8 cellular contexts compared by ENCODE assay signal in genomic region chr10:69123747-69124557, GRCh38. TPM values are rescaled to one million over a fixed set of nuclear protein-coding genes. Genes with fewer than 3 reads are reported as not detected.
DNase-seq lines count a peak whose midpoint lies in the region; FAIRE-seq and TF ChIP-seq lines count a peak whose summit lies in the region.

Gene VPS26A, plus strand, starts transcription at chr10:69124178. Its CDS starts 100 bp downstream, at chr10:69124278.

- H3K4me3 ChIP-seq in GM06990 (replicated peaks; ENCODE audit: low read depth, low read length): peak within 1 kb of the TSS; percentile 97
- H3K4me3 ChIP-seq in neutrophil (ENCODE audit: low read depth in 1 of 2, low read length in 1 of 2): peak within 1 kb of the TSS; percentile 88 to 89

- peak within 1 kb of the TSS; percentile 97 for H3K4me3 Mint-ChIP-seq in HFFc6
- peak within 1 kb of the TSS; percentile 95 for H3K4me3 Mint-ChIP-seq in activated naive CD4-positive, alpha-beta T cell treated with anti-CD3 and anti-CD28 coated beads for 36 hours

- no peaks in the 10 kb centered on the region for H3K9me3 Mint-ChIP-seq in HFFc6
- H3K9me3 Mint-ChIP-seq in activated naive CD4-positive, alpha-beta T cell treated with anti-CD3 and anti-CD28 coated beads for 36 hours: no peaks in the 10 kb centered on the region

- H3K4me1 Mint-ChIP-seq in HFFc6 (ENCODE audit: low read depth): peaks cover 31% of the 10 kb centered on the region
- peaks cover 38% of the 10 kb centered on the region for H3K4me1 Mint-ChIP-seq in activated naive CD4-positive, alpha-beta T cell treated with anti-CD3 and anti-CD28 coated beads for 36 hours (ENCODE audit: low read depth)

- intact Hi-C loops in activated naive CD4-positive, alpha-beta T cell treated with anti-CD3 and anti-CD28 coated beads for 36 hours (cut with micrococcal nuclease): loop anchor here (1.0 to 10.0 kb wide), 16 partner anchors 31 to 791 kb away; partner anchors contain the start of genes CCAR1, DDX50, HNRNPH3 and KIFBP

- TF ChIP-seq CTCF in GM06990 (IDR thresholded peaks at IDR 0.05; ENCODE audit: insufficient read depth, low read length, poor library complexity, severe bottlenecking) (peak; percentile 50), HFFc6 (IDR thresholded peaks at IDR 0.05) (peak; percentile 39), neutrophil (IDR thresholded peaks at IDR 0.05) (peak; percentile 65)

- peak within 1 kb of the TSS; percentile 99 for H3K27ac ChIP-seq in neutrophil
- peak within 1 kb of the TSS; percentile 91 for H3K27ac ChIP-seq in substantia nigra (ENCODE audit: low read depth, low read length, poor library complexity, severe bottlenecking)

- DNase-seq in GM06990 (ENCODE audit: extremely low read depth, insufficient read length) (peak; percentile 98), HFFc6 (peak; percentile 95), NAMALWA (ENCODE audit: low spot score) (peak; percentile 98), SK-N-DZ (ENCODE audit: low spot score) (peak; percentile 97), frontal cortex (ENCODE audit: low spot score in 2 of 2) (peak; percentile 99), substantia nigra (lab: John Stamatoyannopoulos, UW) (peak; percentile 85 to 100 (median 99))
- peak; percentile 99 for DNase-seq in activated naive CD4-positive, alpha-beta T cell treated with anti-CD3 and anti-CD28 coated beads for 36 hours

- peak within 1 kb of the TSS; percentile 99 for H3K27ac Mint-ChIP-seq in HFFc6
- peak within 1 kb of the TSS; percentile 93 for H3K27ac Mint-ChIP-seq in activated naive CD4-positive, alpha-beta T cell treated with anti-CD3 and anti-CD28 coated beads for 36 hours

- H3K36me3 Mint-ChIP-seq in HFFc6 (ENCODE audit: low read depth): no peaks in the 10 kb centered on the region
- no peaks in the 10 kb centered on the region for H3K36me3 Mint-ChIP-seq in activated naive CD4-positive, alpha-beta T cell treated with anti-CD3 and anti-CD28 coated beads for 36 hours (ENCODE audit: low read depth)

- no peaks in the 10 kb centered on the region for H3K9me3 ChIP-seq in neutrophil

- H3K36me3 ChIP-seq in GM06990 (ENCODE audit: control insufficient read depth, insufficient read depth, low read length) (no peaks in the 10 kb centered on the region), neutrophil (no peaks in the 10 kb centered on the region)

- H3K4me1 ChIP-seq in neutrophil (ENCODE audit: control insufficient read depth in 1 of 2, insufficient read depth in 1 of 2, low read depth in 1 of 2, low read length in 1 of 2): peaks cover 22 to 27% of the 10 kb centered on the region in 2 experiments

- CTCF ChIA-PET in activated naive CD4-positive, alpha-beta T cell treated with anti-CD3 and anti-CD28 coated beads for 36 hours (lab: Charles Lee): interaction anchor here (0.8 to 2.1 kb wide), 4 partner anchors 31 to 119 kb away, joined by 3 to 7 read pairs (median 4); no protein-coding TSS in a partner anchor

- H3K27me3 Mint-ChIP-seq in HFFc6 (ENCODE audit: insufficient read depth): peaks cover 4% of the 10 kb centered on the region
- no peaks in the 10 kb centered on the region for H3K27me3 Mint-ChIP-seq in activated naive CD4-positive, alpha-beta T cell treated with anti-CD3 and anti-CD28 coated beads for 36 hours (ENCODE audit: low read depth)

- peak; percentile 44 for FAIRE-seq in frontal cortex (lab: Jason Lieb, UNC)

- H3K27me3 ChIP-seq in GM06990 (replicated peaks; ENCODE audit: control insufficient read depth, insufficient read depth, low read length) (no peaks in the 10 kb centered on the region), neutrophil (no peaks in the 10 kb centered on the region)

RNA-seq across cellular contexts. Expression of gene VPS26A, which starts in this region (rescaled TPM):
- total RNA-seq in HFFc6 (2021; fragmentation: NEBNext Ultra II Directional; extraction: Animal tissue kit (Norgen Biotek cat#: 25700)): 10 to 100 TPM; 47.9 to 62.8 (median 61.4) TPM
- 19.1 and 28.5 TPM in 2 replicates for polyA plus RNA-seq in SK-N-DZ (2014; cell fraction: cytosol; rRNA removed)
- polyA plus RNA-seq in SK-N-DZ (2014; cell fraction: nucleus; rRNA removed): 13.1 and 21.7 TPM in 2 replicates
- 10 to 100 TPM; 26.2 to 27.9 TPM for total RNA-seq in activated naive CD4-positive, alpha-beta T cell treated with anti-CD3 and anti-CD28 coated beads for 36 hours
- 57.5 TPM for total RNA-seq in frontal cortex

Comparison
In these comparisons a context has a peak if more than half of its experiments do, and no peak if none do; other contexts are left out.
1. Peak in every context shown above with its lines: DNase-seq, H3K4me3 ChIP-seq and H3K27ac ChIP-seq.